8 cellular contexts compared by ENCODE assay signal in the genomic region with DNA sequence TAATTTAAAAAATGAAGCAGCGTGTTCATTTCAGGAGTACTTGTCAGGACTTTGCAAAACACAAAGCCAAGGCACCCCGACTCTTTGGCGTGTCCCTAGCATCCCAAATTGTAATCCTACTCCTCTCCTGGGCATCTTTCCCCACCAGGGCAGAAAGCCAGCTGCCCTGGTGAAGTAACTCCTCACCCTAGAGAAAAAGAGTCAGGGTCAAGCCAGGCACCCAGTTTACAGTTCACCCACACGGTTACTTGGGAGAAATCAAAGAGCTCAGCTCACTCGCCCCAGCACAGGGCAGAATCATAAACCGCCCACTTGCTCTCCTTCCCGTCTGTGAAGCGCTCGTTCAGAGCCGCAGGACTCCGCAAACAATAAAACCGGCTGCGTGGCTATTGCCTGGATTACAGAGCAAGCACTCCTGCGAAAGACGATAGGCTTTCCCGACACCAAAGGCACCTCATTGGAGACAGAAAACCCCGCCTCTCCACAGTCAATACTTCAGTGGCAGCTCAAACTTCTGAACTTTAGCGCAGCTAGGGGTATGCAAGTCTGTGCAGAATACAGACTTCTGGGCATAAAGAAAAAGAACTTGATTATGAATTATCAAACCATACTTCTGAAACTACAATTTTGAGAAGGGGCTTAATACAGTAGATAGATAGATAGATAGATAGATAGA.
A peak's percentile ranks its signal among the peaks of the same experiment; 100 is the strongest.
DNase-seq lines count a peak whose midpoint lies in the region; ATAC-seq and TF ChIP-seq lines count a peak whose summit lies in the region.

No MANE protein-coding gene starts in this region.

- H3K27me3 ChIP-seq in HUES64 (ENCODE audit: insufficient read depth, low read length) (no peaks in the 10 kb centered on the region), ovary (no peaks in the 10 kb centered on the region)

- intact Hi-C loops in Right ventricle myocardium inferior (cut with DNase I), result loop anchor here (2.0 to 5.0 kb wide), 2 partner anchors 28 to 145 kb away; no protein-coding TSS in a partner anchor
- intact Hi-C loops in ovary (cut with DNase I), result loop anchor here in 1 of 4 donors (5.0 kb wide), 1 partner anchor 1900 kb away; no protein-coding TSS in a partner anchor

- H3K4me1 ChIP-seq in HUES64 (ENCODE audit: insufficient read depth, low read length) (peaks cover 52% of the 10 kb centered on the region), ovary (ENCODE audit: insufficient read depth) (peaks cover 5% of the 10 kb centered on the region)

- no peak for TF ChIP-seq EP300 in ovary (IDR thresholded peaks at IDR 0.05)

- ATAC-seq in Right ventricle myocardium inferior, result peak; percentile 89

- H3K9me3 ChIP-seq in HUES64 (ENCODE audit: insufficient read depth, low read depth, low read length) (no peaks in the 10 kb centered on the region), ovary (no peaks in the 10 kb centered on the region)

- TF ChIP-seq POLR2A in ovary (IDR thresholded peaks at IDR 0.05), result no peak

- peak overlapping the region; percentile 75 for H3K9ac ChIP-seq in HUES64 (ENCODE audit: low read depth, low read length)

- TF ChIP-seq CTCF in VCaP (conservative IDR thresholded peaks at IDR 0.05) (no peak), ovary (IDR thresholded peaks at IDR 0.05) (no peak)

- H3K27ac ChIP-seq in HUES64 (ENCODE audit: low read depth, low read length) (no peak overlapping the region), VCaP (peak overlapping the region; percentile 54), ovary (peak overlapping the region in 1 of 2 donors; percentile 37)

- H3K4me3 ChIP-seq in HUES64 (ENCODE audit: low read length) (peak overlapping the region; percentile 69), ovary (peak overlapping the region; percentile 29)

- no peaks in the 10 kb centered on the region for H3K36me3 ChIP-seq in HUES64 (ENCODE audit: insufficient read depth, low read length)
- no peaks in the 10 kb centered on the region for H3K36me3 ChIP-seq in ovary

- WGBS in HUES64, result 7% methylated on average over 17 of the region's 18 CpGs
- 1 to 4% (median 1%) methylated on average over 18 of the region's 18 CpGs for WGBS in ovary, 3 donors

- DNase-seq in AG08396 (ENCODE audit: low spot score), result peak; percentile 79
- DNase-seq in Right ventricle myocardium inferior (ENCODE audit: missing footprints), result peak; percentile 70
- DNase-seq in ovary, result peak; percentile 51 to 69 (median 62)
- DNase-seq in SK-N-DZ (ENCODE audit: low spot score), result no peak
- no peak for DNase-seq in stimulated activated CD4-positive, alpha-beta T cell treated with anti-CD3 and anti-CD28 coated beads, Interleukin-2, amount 100 ng/mL, for 24 hours
- no peak for DNase-seq in activated gamma-delta T cell treated with Interleukin-2 at 50 U/mL for 16 hours

Comparison
In these comparisons a context has a peak if more than half of its experiments do, and no peak if none do; other contexts are left out.
1. DNase-seq: peak in AG08396 (single experiment), Right ventricle myocardium inferior (single experiment) and ovary (5 of 5); none in SK-N-DZ (single experiment), stimulated activated CD4-positive, alpha-beta T cell treated with anti-CD3 and anti-CD28 coated beads, Interleukin-2, amount 100 ng/mL, for 24 hours (0 of 2) and activated gamma-delta T cell treated with Interleukin-2 at 50 U/mL for 16 hours (single experiment).